ENCODE assay signal across 18 cellular contexts in the genomic region with DNA sequence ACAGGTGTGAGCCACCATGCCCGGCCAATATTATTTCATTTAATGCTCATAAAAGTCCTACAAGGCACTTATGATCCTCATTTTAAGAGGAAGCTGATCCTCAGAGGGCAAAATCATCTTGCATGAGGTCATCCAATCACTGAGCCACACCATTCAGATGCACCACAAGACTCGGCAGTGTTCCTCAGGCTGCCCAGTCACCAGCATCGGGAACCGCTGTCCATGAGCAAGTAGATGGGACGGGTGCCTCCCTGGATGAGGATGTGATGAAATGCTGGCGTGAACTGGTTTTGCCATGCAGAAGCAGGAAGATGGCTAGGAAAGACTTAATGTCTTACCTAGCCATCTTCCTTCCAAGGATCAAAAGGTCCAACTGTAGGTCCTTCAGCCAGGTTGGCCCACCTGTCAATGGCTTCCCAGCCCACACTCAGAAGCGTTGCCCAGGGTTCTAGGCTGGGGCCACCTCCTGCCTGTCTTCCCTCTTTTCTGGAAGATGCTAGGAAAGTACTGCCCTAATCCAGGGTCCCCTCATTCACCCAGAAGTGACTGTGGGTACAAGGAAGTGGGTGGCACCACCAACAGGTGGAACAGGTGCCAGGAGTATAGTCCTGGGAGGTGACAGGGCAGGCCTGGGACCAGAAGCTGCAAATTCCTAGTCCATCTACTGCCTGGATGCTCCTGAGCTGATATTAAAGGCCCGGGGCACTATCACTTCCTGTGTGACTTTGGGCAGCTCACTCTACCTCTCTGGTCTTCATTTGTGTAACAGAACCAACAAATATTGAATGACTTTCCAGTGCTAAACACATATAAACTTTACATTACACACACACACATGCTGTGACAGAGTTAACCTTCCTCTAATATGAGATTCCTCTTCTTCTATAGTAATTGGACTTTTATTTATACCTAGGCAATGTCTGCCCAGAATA. TPM values are rescaled to one million over a fixed set of nuclear protein-coding genes. Genes with fewer than 3 reads are reported as not detected.
"Had no signal": no experiment of that assay in that cellular context is flagged by ENCODE, and none has a peak within 500 bp of the region (broad histone marks: within the 10 kb centered on the region; RNA-seq: fewer than 3 reads in every experiment).

No MANE protein-coding gene starts in this region.

- H3K36me3 ChIP-seq: neural progenitor cell, stomach, thyroid gland, uterus had no signal

- H3K36me3 Mint-ChIP-seq: activated naive CD4-positive, alpha-beta T cell treated with anti-CD3 and anti-CD28 coated beads, Interleukin-2, amount 50 U/mL, for 24 hours; brain; mesothelial cell of epicardium; neural progenitor cell had no signal

- DNase-seq: activated T-cell treated with anti-CD3 and anti-CD28 coated beads, Interleukin-2, amount 50 U/mL, for 1 hour; foreskin melanocyte; left ventricle myocardium superior; retina; stomach; thyroid gland; uterus had no signal

- H3K9me3 Mint-ChIP-seq: activated naive CD4-positive, alpha-beta T cell treated with anti-CD3 and anti-CD28 coated beads, Interleukin-2, amount 50 U/mL, for 24 hours; mesothelial cell of epicardium; neural progenitor cell had no signal

- H3K4me3 ChIP-seq: neural progenitor cell, skin epidermis, stomach, thyroid gland, uterus had no signal

- H3K27ac Mint-ChIP-seq: activated naive CD4-positive, alpha-beta T cell treated with anti-CD3 and anti-CD28 coated beads, Interleukin-2, amount 50 U/mL, for 24 hours; brain; mesothelial cell of epicardium; neural progenitor cell had no signal

- H3K4me3 Mint-ChIP-seq: activated naive CD4-positive, alpha-beta T cell treated with anti-CD3 and anti-CD28 coated beads, Interleukin-2, amount 50 U/mL, for 24 hours; brain; mesothelial cell of epicardium; neural progenitor cell had no signal

- H3K27me3 ChIP-seq: neural progenitor cell, stomach, thyroid gland, uterus had no signal

- H3K9me3 ChIP-seq: stomach, thyroid gland, uterus had no signal

- H3K27ac ChIP-seq: neural progenitor cell, parathyroid adenoma, stomach, thyroid gland, uterus had no signal

- ATAC-seq: activated CD4-positive, CD25-positive, alpha-beta regulatory T cell treated with anti-CD3 and anti-CD28 coated beads, Interleukin-2, amount 50 U/mL, for 24 hours; left ventricle myocardium superior had no signal

- H3K4me1 ChIP-seq: parathyroid adenoma, uterus had no signal

RNA-seq across cellular contexts. Expression of a gene that starts 32.2 kb away (rescaled TPM):
- total RNA-seq: dermis microvascular lymphatic vessel endothelial cell; left ventricle myocardium superior; mesothelial cell of epicardium; myocyte; stomach; T-helper 2 cell treated with Interferon-gamma antibody and Interleukin-4, amounts not matched to agents 100 ng/mL and 5 ng/mL, for 36 hours; thyroid gland; uterus had no signal
- polyA plus RNA-seq: keratinocyte, stomach had no signal
